1 cellular context compared by ENCODE assay signal in genomic region chrX:24154490-24155034, GRCh38.
TF ChIP-seq lines count a peak whose summit lies in the region.

No MANE protein-coding gene starts in this region.

TF ChIP-seq in IMR-90, 13 proteins besides CTCF, POLR2A, EP300 and RAD21:
- no peak for TF ChIP-seq USF2 (IDR thresholded peaks at IDR 0.05; ENCODE audit: low read depth, low read length)
- TF ChIP-seq MAZ (IDR thresholded peaks at IDR 0.05; ENCODE audit: borderline replicate concordance, low read depth, low read length): no peak
- no peak for TF ChIP-seq FOS (IDR thresholded peaks at IDR 0.05; ENCODE audit: low read depth, low read length)
- no peak for TF ChIP-seq BHLHE40 (IDR thresholded peaks at IDR 0.05; ENCODE audit: low read depth, low read length)
- no peak for TF ChIP-seq NFE2L2 (IDR thresholded peaks at IDR 0.05; ENCODE audit: low read depth, low read length)
- TF ChIP-seq SMC3 (IDR thresholded peaks at IDR 0.05; ENCODE audit: low read depth, low read length): no peak
- no peak for TF ChIP-seq ELK1 (IDR thresholded peaks at IDR 0.05; ENCODE audit: borderline replicate concordance, low read depth, low read length)
- no peak for TF ChIP-seq MAFK (IDR thresholded peaks at IDR 0.05; ENCODE audit: low read depth, low read length)
- TF ChIP-seq CEBPB (IDR thresholded peaks at IDR 0.05; ENCODE audit: low read depth, low read length): no peak
- TF ChIP-seq MXI1 (IDR thresholded peaks at IDR 0.05; ENCODE audit: borderline replicate concordance, low read depth, low read length): no peak
